In the genomic region with DNA sequence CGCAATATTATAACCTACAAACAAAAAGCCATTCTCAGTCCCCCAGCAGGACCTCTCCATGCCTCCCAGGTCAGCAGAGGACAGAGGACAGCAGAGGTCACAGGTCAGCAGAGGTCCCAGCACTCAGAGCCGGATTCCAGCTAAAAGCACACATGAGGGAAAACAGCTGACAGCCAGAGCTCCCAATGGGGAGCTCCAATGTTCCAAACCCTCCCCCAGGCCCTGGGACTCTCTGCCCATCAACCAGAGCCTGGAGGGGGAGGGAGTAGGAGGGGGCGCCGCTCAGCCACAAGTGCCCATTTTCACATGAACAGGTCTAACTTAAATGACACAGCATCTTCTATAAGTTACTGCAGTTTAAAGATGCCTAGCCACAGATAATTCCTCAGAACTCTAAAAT, we compare ENCODE assay signal across 1 cellular context.
TF ChIP-seq lines count a peak whose summit lies in the region.

No MANE protein-coding gene starts in this region.

TF ChIP-seq in HepG2, 621 proteins besides CTCF, POLR2A, EP300 and RAD21 (continued from another document and continues in another):
- TF ChIP-seq, protein P1, sequence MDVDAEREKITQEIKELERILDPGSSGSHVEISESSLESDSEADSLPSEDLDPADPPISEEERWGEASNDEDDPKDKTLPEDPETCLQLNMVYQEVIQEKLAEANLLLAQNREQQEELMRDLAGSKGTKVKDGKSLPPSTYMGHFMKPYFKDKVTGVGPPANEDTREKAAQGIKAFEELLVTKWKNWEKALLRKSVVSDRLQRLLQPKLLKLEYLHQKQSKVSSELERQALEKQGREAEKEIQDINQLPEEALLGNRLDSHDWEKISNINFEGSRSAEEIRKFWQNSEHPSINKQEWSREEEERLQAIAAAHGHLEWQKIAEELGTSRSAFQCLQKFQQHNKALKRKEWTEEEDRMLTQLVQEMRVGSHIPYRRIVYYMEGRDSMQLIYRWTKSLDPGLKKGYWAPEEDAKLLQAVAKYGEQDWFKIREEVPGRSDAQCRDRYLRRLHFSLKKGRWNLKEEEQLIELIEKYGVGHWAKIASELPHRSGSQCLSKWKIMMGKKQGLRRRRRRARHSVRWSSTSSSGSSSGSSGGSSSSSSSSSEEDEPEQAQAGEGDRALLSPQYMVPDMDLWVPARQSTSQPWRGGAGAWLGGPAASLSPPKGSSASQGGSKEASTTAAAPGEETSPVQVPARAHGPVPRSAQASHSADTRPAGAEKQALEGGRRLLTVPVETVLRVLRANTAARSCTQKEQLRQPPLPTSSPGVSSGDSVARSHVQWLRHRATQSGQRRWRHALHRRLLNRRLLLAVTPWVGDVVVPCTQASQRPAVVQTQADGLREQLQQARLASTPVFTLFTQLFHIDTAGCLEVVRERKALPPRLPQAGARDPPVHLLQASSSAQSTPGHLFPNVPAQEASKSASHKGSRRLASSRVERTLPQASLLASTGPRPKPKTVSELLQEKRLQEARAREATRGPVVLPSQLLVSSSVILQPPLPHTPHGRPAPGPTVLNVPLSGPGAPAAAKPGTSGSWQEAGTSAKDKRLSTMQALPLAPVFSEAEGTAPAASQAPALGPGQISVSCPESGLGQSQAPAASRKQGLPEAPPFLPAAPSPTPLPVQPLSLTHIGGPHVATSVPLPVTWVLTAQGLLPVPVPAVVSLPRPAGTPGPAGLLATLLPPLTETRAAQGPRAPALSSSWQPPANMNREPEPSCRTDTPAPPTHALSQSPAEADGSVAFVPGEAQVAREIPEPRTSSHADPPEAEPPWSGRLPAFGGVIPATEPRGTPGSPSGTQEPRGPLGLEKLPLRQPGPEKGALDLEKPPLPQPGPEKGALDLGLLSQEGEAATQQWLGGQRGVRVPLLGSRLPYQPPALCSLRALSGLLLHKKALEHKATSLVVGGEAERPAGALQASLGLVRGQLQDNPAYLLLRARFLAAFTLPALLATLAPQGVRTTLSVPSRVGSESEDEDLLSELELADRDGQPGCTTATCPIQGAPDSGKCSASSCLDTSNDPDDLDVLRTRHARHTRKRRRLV (CRISPR knock-in tag; IDR thresholded peaks at IDR 0.05), result no peak
- TF ChIP-seq DZIP1 (CRISPR knock-in tag; IDR thresholded peaks at IDR 0.05), result no peak
- TF ChIP-seq, protein P2, sequence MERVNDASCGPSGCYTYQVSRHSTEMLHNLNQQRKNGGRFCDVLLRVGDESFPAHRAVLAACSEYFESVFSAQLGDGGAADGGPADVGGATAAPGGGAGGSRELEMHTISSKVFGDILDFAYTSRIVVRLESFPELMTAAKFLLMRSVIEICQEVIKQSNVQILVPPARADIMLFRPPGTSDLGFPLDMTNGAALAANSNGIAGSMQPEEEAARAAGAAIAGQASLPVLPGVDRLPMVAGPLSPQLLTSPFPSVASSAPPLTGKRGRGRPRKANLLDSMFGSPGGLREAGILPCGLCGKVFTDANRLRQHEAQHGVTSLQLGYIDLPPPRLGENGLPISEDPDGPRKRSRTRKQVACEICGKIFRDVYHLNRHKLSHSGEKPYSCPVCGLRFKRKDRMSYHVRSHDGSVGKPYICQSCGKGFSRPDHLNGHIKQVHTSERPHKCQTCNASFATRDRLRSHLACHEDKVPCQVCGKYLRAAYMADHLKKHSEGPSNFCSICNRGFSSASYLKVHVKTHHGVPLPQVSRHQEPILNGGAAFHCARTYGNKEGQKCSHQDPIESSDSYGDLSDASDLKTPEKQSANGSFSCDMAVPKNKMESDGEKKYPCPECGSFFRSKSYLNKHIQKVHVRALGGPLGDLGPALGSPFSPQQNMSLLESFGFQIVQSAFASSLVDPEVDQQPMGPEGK (CRISPR knock-in tag; IDR thresholded peaks at IDR 0.05), result peak; percentile 78
- TF ChIP-seq, protein P3, sequence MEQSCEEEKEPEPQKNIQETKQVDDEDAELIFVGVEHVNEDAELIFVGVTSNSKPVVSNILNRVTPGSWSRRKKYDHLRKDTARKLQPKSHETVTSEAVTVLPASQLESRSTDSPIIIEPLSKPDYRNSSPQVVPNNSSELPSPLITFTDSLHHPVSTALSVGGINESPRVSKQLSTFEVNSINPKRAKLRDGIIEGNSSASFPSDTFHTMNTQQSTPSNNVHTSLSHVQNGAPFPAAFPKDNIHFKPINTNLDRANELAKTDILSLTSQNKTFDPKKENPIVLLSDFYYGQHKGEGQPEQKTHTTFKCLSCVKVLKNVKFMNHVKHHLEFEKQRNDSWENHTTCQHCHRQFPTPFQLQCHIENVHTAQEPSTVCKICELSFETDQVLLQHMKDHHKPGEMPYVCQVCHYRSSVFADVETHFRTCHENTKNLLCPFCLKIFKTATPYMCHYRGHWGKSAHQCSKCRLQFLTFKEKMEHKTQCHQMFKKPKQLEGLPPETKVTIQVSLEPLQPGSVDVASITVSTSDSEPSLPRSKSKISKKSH (CRISPR knock-in tag; IDR thresholded peaks at IDR 0.05; ENCODE audit: borderline replicate concordance), result no peak
- TF ChIP-seq ARHGAP35 (CRISPR knock-in tag; IDR thresholded peaks at IDR 0.05; ENCODE audit: borderline replicate concordance), result no peak
- TF ChIP-seq NPAS2 (CRISPR knock-in tag; IDR thresholded peaks at IDR 0.05; ENCODE audit: borderline replicate concordance), result no peak
- TF ChIP-seq, protein P4, sequence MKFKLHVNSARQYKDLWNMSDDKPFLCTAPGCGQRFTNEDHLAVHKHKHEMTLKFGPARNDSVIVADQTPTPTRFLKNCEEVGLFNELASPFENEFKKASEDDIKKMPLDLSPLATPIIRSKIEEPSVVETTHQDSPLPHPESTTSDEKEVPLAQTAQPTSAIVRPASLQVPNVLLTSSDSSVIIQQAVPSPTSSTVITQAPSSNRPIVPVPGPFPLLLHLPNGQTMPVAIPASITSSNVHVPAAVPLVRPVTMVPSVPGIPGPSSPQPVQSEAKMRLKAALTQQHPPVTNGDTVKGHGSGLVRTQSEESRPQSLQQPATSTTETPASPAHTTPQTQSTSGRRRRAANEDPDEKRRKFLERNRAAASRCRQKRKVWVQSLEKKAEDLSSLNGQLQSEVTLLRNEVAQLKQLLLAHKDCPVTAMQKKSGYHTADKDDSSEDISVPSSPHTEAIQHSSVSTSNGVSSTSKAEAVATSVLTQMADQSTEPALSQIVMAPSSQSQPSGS (CRISPR knock-in tag; IDR thresholded peaks at IDR 0.05), result 0 out of 2 replicates have a peak, but pooled peaks have one; percentile 32
- no peak for TF ChIP-seq ONECUT2 (CRISPR knock-in tag; IDR thresholded peaks at IDR 0.05)
- no peak for TF ChIP-seq MAFF (IDR thresholded peaks at IDR 0.05; ENCODE audit: low read depth, low read length)
- TF ChIP-seq MYNN (CRISPR knock-in tag; IDR thresholded peaks at IDR 0.05; ENCODE audit: low read depth), result no peak
- TF ChIP-seq ZNF770 (CRISPR knock-in tag; IDR thresholded peaks at IDR 0.05), result no peak
- no peak for TF ChIP-seq RFX3 (CRISPR knock-in tag; IDR thresholded peaks at IDR 0.05)
- peak; percentile 60; the same call in 1 of the 2 replicates for TF ChIP-seq HDAC1 (CRISPR knock-in tag; IDR thresholded peaks at IDR 0.05)
- TF ChIP-seq RXRA (CRISPR knock-in tag; IDR thresholded peaks at IDR 0.05), result peak; percentile 98
- TF ChIP-seq SKIL (CRISPR knock-in tag; IDR thresholded peaks at IDR 0.05; ENCODE audit: borderline replicate concordance), result peak; percentile 46; the same call in 1 of the 2 replicates
- TF ChIP-seq YEATS2 (CRISPR knock-in tag; IDR thresholded peaks at IDR 0.05; ENCODE audit: borderline replicate concordance), result no peak
- peak; percentile 44; the same call in 1 of the 2 replicates for TF ChIP-seq NCOA2 (CRISPR knock-in tag; IDR thresholded peaks at IDR 0.05)
- TF ChIP-seq, protein P5, sequence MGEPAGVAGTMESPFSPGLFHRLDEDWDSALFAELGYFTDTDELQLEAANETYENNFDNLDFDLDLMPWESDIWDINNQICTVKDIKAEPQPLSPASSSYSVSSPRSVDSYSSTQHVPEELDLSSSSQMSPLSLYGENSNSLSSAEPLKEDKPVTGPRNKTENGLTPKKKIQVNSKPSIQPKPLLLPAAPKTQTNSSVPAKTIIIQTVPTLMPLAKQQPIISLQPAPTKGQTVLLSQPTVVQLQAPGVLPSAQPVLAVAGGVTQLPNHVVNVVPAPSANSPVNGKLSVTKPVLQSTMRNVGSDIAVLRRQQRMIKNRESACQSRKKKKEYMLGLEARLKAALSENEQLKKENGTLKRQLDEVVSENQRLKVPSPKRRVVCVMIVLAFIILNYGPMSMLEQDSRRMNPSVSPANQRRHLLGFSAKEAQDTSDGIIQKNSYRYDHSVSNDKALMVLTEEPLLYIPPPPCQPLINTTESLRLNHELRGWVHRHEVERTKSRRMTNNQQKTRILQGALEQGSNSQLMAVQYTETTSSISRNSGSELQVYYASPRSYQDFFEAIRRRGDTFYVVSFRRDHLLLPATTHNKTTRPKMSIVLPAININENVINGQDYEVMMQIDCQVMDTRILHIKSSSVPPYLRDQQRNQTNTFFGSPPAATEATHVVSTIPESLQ (CRISPR knock-in tag; conservative IDR thresholded peaks at IDR 0.05), result no peak
- no peak for TF ChIP-seq ATF7 (IDR thresholded peaks at IDR 0.05)
- TF ChIP-seq ATF7 (CRISPR knock-in tag; IDR thresholded peaks at IDR 0.05), result no peak
- TF ChIP-seq, protein P6, sequence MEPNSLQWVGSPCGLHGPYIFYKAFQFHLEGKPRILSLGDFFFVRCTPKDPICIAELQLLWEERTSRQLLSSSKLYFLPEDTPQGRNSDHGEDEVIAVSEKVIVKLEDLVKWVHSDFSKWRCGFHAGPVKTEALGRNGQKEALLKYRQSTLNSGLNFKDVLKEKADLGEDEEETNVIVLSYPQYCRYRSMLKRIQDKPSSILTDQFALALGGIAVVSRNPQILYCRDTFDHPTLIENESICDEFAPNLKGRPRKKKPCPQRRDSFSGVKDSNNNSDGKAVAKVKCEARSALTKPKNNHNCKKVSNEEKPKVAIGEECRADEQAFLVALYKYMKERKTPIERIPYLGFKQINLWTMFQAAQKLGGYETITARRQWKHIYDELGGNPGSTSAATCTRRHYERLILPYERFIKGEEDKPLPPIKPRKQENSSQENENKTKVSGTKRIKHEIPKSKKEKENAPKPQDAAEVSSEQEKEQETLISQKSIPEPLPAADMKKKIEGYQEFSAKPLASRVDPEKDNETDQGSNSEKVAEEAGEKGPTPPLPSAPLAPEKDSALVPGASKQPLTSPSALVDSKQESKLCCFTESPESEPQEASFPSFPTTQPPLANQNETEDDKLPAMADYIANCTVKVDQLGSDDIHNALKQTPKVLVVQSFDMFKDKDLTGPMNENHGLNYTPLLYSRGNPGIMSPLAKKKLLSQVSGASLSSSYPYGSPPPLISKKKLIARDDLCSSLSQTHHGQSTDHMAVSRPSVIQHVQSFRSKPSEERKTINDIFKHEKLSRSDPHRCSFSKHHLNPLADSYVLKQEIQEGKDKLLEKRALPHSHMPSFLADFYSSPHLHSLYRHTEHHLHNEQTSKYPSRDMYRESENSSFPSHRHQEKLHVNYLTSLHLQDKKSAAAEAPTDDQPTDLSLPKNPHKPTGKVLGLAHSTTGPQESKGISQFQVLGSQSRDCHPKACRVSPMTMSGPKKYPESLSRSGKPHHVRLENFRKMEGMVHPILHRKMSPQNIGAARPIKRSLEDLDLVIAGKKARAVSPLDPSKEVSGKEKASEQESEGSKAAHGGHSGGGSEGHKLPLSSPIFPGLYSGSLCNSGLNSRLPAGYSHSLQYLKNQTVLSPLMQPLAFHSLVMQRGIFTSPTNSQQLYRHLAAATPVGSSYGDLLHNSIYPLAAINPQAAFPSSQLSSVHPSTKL (CRISPR knock-in tag; IDR thresholded peaks at IDR 0.05), result peak; percentile 43; the same call in 1 of the 2 replicates
- TF ChIP-seq ZNF335 (CRISPR knock-in tag; IDR thresholded peaks at IDR 0.05), result no peak
- TF ChIP-seq ZNF333 (CRISPR knock-in tag; IDR thresholded peaks at IDR 0.05; ENCODE audit: borderline replicate concordance), result no peak
- no peak for TF ChIP-seq HMG20A (CRISPR knock-in tag; IDR thresholded peaks at IDR 0.05; ENCODE audit: borderline replicate concordance)
- TF ChIP-seq SATB2 (CRISPR knock-in tag; IDR thresholded peaks at IDR 0.05), result no peak
